In the genomic region with DNA sequence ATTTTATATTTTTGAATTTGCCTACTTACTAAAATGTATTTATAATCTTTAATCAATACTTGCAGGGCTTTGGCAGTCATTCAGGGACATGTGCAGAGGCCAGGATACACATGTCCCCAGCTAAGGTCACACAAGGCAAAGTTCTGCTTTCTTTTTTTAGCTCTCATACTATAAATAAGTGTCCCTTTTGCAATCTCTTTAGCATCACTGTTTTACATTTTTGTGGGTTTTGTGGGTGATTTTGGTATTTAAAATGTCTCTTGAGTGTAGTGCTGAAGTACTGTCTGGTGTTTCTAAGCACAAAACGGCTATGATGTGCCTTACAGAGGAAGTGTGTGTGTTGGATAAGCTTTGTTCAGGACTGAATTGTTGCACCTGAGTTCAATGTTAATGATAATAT, we compare ENCODE assay signal across 8 cellular contexts.
DNase-seq lines count a peak whose midpoint lies in the region; ATAC-seq and TF ChIP-seq lines count a peak whose summit lies in the region.

No MANE protein-coding gene starts in this region.

- H3K36me3 ChIP-seq in GM06990 (ENCODE audit: control insufficient read depth, insufficient read depth, low read length), result no peaks in the 10 kb centered on the region
- H3K36me3 ChIP-seq in GM23338 (ENCODE audit: insufficient read depth), result no peaks in the 10 kb centered on the region
- H3K36me3 ChIP-seq in endodermal cell (ENCODE audit: control insufficient read depth, insufficient read depth, low read length), result no peaks in the 10 kb centered on the region

- H3K9ac ChIP-seq in endodermal cell (ENCODE audit: extremely low read depth, low read length, poor library complexity, severe bottlenecking), result no peak overlapping the region

- no peak for TF ChIP-seq CTCF in GM06990 (IDR thresholded peaks at IDR 0.05; ENCODE audit: insufficient read depth, low read length, poor library complexity, severe bottlenecking)
- no peak for TF ChIP-seq CTCF in fibroblast of mammary gland (conservative IDR thresholded peaks at IDR 0.05; ENCODE audit: control insufficient read depth, insufficient read depth, low read depth, low read length)
- TF ChIP-seq CTCF in GM23338 (conservative IDR thresholded peaks at IDR 0.05; ENCODE audit: low read depth in 2 of 2), result no peak
- no peak for TF ChIP-seq CTCF in endodermal cell (conservative IDR thresholded peaks at IDR 0.05)

- H3K4me3 ChIP-seq in GM06990 (replicated peaks; ENCODE audit: low read depth, low read length) (no peak overlapping the region), fibroblast of mammary gland (ENCODE audit: control insufficient read depth, low read depth, low read length) (no peak overlapping the region), GM23338 (no peak overlapping the region), endodermal cell (ENCODE audit: low read length) (no peak overlapping the region)

- no peaks in the 10 kb centered on the region for H4K20me1 ChIP-seq in GM23338 (replicated peaks; ENCODE audit: insufficient read depth)

- H3K79me2 ChIP-seq in GM23338 (replicated peaks; ENCODE audit: insufficient read depth), result no peaks in the 10 kb centered on the region

- peak; percentile 9 for DNase-seq in GM06990 (ENCODE audit: extremely low read depth, insufficient read length)
- DNase-seq in HCEC 1CT, result peak; percentile 93
- peak; percentile 11 for DNase-seq in LoVo (ENCODE audit: low spot score)
- DNase-seq in fibroblast of mammary gland (ENCODE audit: low read depth), result peak; percentile 87
- DNase-seq in GM23338 (ENCODE audit: low spot score), result no peak
- no peak for DNase-seq in NCI-H526 treated with DMSO at 0.1 percent for 48 hours (lab: John Stamatoyannopoulos, UW)
- DNase-seq in hypothalamus (lab: John Stamatoyannopoulos, UW), result no peak
- DNase-seq in endodermal cell, result no peak

- H3K4me2 ChIP-seq in GM23338, result no peak overlapping the region

- H3K27me3 Mint-ChIP-seq in GM23338 (ENCODE audit: insufficient read depth, low read depth, poor library complexity), result no peaks in the 10 kb centered on the region
- no peaks in the 10 kb centered on the region for H3K27me3 Mint-ChIP-seq in endodermal cell (ENCODE audit: insufficient read depth)

- H3K4me3 Mint-ChIP-seq in GM23338, result no peak overlapping the region
- no peak overlapping the region for H3K4me3 Mint-ChIP-seq in endodermal cell

- H3K36me3 Mint-ChIP-seq in GM23338 (ENCODE audit: low read depth), result no peaks in the 10 kb centered on the region
- H3K36me3 Mint-ChIP-seq in endodermal cell (ENCODE audit: low read depth), result no peaks in the 10 kb centered on the region

- H3K27me3 ChIP-seq in GM06990 (replicated peaks; ENCODE audit: control insufficient read depth, insufficient read depth, low read length) (no peaks in the 10 kb centered on the region), GM23338 (ENCODE audit: insufficient read depth) (no peaks in the 10 kb centered on the region), endodermal cell (ENCODE audit: control insufficient read depth, insufficient read depth, low read length, poor library complexity, severe bottlenecking) (no peaks in the 10 kb centered on the region)

- ATAC-seq in GM23338, result no peak

- H3K4me1 ChIP-seq in GM23338 (ENCODE audit: insufficient read depth) (peaks cover 26% of the 10 kb centered on the region), endodermal cell (ENCODE audit: control insufficient read depth, insufficient read depth, low read length) (peaks cover 7% of the 10 kb centered on the region)

- no peaks in the 10 kb centered on the region for H3K9me2 ChIP-seq in GM23338 (ENCODE audit: insufficient read depth)

- H3K9me3 Mint-ChIP-seq in GM23338, result no peaks in the 10 kb centered on the region
- no peaks in the 10 kb centered on the region for H3K9me3 Mint-ChIP-seq in endodermal cell

- 86 to 100% methylated on average over 1 of the region's 1 CpG for WGBS in endodermal cell (ENCODE audit: insufficient coverage in 1 of 2, insufficient read length in 1 of 2), 2 experiments

- no peaks in the 10 kb centered on the region for H3K9me3 ChIP-seq in endodermal cell (ENCODE audit: control insufficient read depth, low read length)

- no peaks in the 10 kb centered on the region for H3F3A ChIP-seq in GM23338 (replicated peaks; ENCODE audit: low read depth)

- H3K27ac ChIP-seq in GM23338 (ENCODE audit: low read depth) (no peak overlapping the region), endodermal cell (ENCODE audit: low read depth, low read length) (no peak overlapping the region)

- H3K27ac Mint-ChIP-seq in GM23338 (no peak overlapping the region), endodermal cell (no peak overlapping the region)

- peaks cover 21% of the 10 kb centered on the region for H3K4me1 Mint-ChIP-seq in GM23338
- H3K4me1 Mint-ChIP-seq in endodermal cell, result peaks cover 32% of the 10 kb centered on the region

- H2AFZ ChIP-seq in GM23338, result no peak overlapping the region

TF ChIP-seq in GM23338, 12 proteins besides CTCF, POLR2A, EP300 and RAD21:
- no peak for TF ChIP-seq STAT1 (IDR thresholded peaks at IDR 0.05; ENCODE audit: unreplicated experiment)
- no peak for TF ChIP-seq ZNF114 (CRISPR knock-in tag; IDR thresholded peaks at IDR 0.05)
- no peak for TF ChIP-seq NANOG (IDR thresholded peaks at IDR 0.05; ENCODE audit: borderline replicate concordance)
- no peak for TF ChIP-seq CREB1 (CRISPR knock-in tag; IDR thresholded peaks at IDR 0.05; ENCODE audit: low read depth)
- no peak for TF ChIP-seq EZH2 (IDR thresholded peaks at IDR 0.05; ENCODE audit: low read depth, unreplicated experiment)

Comparison
In these comparisons a context has a peak if more than half of its experiments do, and no peak if none do; other contexts are left out.
1. DNase-seq: peak in GM06990 (single experiment), HCEC 1CT (single experiment), LoVo (single experiment) and fibroblast of mammary gland (single experiment); none in GM23338 (single experiment), NCI-H526 treated with DMSO at 0.1 percent for 48 hours (single experiment), hypothalamus (0 of 51) and endodermal cell (single experiment).